21 cellular contexts compared by ENCODE assay signal in the genomic region with DNA sequence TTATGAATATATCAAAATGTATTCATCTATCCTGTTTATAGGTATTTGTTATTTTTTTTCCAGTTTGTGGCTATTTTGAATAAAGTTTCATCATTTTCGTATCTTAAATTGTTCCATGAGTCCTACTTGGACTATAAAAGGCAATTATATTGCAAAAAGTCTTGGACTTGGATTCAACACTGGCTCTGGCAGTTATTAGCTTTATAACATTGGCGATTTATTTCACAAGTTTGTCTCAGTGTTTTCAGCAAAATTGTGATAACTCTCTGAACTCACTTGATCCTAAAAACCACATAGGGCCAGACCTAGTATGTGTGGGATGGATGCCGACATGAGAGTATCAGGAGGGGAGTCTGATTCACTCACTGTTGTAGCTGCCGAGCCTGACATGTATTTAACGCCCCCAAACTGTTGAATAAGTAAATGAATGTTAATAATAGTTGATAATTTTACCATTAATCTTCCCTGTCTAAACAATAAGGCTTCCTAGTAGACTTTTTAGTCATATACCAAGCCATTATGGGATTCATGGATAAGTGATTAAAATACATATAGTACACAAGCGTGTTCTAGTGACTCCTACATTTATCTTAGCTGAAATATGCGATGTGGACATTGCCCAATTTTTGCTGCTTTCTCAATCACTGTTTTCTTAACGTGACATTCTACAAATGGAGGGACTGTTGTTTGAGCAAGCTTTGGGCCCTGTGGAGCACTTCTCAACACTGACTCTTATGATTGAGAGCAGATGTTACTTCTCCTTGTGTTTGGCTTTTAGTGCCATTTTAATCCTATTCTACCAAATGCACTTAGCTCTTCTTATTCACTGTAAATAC.
DNase-seq lines count a peak whose midpoint lies in the region; ATAC-seq and TF ChIP-seq lines count a peak whose summit lies in the region.
"Had no signal": no experiment of that assay in that cellular context is flagged by ENCODE, and none has a peak within 500 bp of the region (broad histone marks: within the 10 kb centered on the region; RNA-seq: fewer than 3 reads in every experiment).

No MANE protein-coding gene starts in this region.

- no peak for TF ChIP-seq EP300 in gastroesophageal sphincter (IDR thresholded peaks at IDR 0.05)

- no peak for TF ChIP-seq CTCF in gastroesophageal sphincter (IDR thresholded peaks at IDR 0.05)

- H3K4me3 ChIP-seq in gastroesophageal sphincter: no peak overlapping the region
- H3K4me3 ChIP-seq: cardiac muscle cell had no signal

- ATAC-seq in gastroesophageal sphincter: peak; percentile 88
- no peak for ATAC-seq in GM19351 (IDR thresholded peaks at IDR 0.05; ENCODE audit: unreplicated experiment)
- ATAC-seq: HCT116; naive thymus-derived CD8-positive, alpha-beta T cell; stimulated activated naive CD8-positive, alpha-beta T cell treated with anti-CD3 and anti-CD28 coated beads, Interleukin-15, Interleukin-2, amounts not matched to agents 100 U/mL and 50 U/mL, for 24 hours had no signal

- no peaks in the 10 kb centered on the region for H3K27me3 ChIP-seq in gastroesophageal sphincter
- H3K27me3 ChIP-seq: cardiac muscle cell had no signal

- no peak for TF ChIP-seq POLR2A in gastroesophageal sphincter (IDR thresholded peaks at IDR 0.05)

- no peaks in the 10 kb centered on the region for H3K9me3 ChIP-seq in gastroesophageal sphincter

- 40 to 52% methylated on average over 8 of the region's 8 CpGs for WGBS in gastroesophageal sphincter (ENCODE audit: low coverage in 1 of 2), 2 donors

- H3K4me1 ChIP-seq in gastroesophageal sphincter: no peaks in the 10 kb centered on the region
- H3K4me1 ChIP-seq: parathyroid adenoma had no signal

- H3K36me3 ChIP-seq in gastroesophageal sphincter: no peaks in the 10 kb centered on the region
- H3K36me3 ChIP-seq: cardiac muscle cell had no signal

- H3K27ac ChIP-seq in gastroesophageal sphincter: peak overlapping the region in 2 of 4 donors; percentile 39 to 53
- H3K27ac ChIP-seq: cardiac muscle cell, parathyroid adenoma had no signal

- DNase-seq in GM03348 (ENCODE audit: low spot score) (peak; percentile 27), NCI-H82 treated with DMSO at 0.1 percent for 48 hours (lab: John Stamatoyannopoulos, UW; ENCODE audit: unreplicated experiment) (peak; percentile 77), stromal cell of bone marrow (ENCODE audit: low read depth) (peak; percentile 20), NCI-H526 treated with DMSO at 0.1 percent for 48 hours (lab: John Stamatoyannopoulos, UW) (no peak), cerebellum (ENCODE audit: low spot score) (no peak)
- DNase-seq: activated CD4-positive, alpha-beta T cell treated with anti-CD3 and anti-CD28 coated beads, Interleukin-2, amount 10 ng/mL, durations not matched to agents 24 days and 14 days; activated effector memory CD4-positive, alpha-beta T cell treated with Interleukin-2 at 50 U/mL for 16 hours; C1 segment of cervical spinal cord; erythroblast; GDM1; mesendoderm; naive thymus-derived CD8-positive, alpha-beta T cell; NCI-H226; stimulated activated CD4-positive, alpha-beta T cell treated with anti-CD3 and anti-CD28 coated beads, Interleukin-1b, Interleukin-23, amount 100 ng/mL, for 48 hours; stimulated activated naive CD8-positive, alpha-beta T cell treated with anti-CD3 and anti-CD28 coated beads, Interleukin-15, Interleukin-2, amounts not matched to agents 100 U/mL and 50 U/mL, for 24 hours; SW 1271 had no signal

Comparison
In these comparisons a context has a peak if more than half of its experiments do, and no peak if none do; other contexts are left out.
1. DNase-seq: peak in GM03348 (single experiment), NCI-H82 treated with DMSO at 0.1 percent for 48 hours (single experiment) and stromal cell of bone marrow (single experiment); none in NCI-H526 treated with DMSO at 0.1 percent for 48 hours (single experiment) and cerebellum (single experiment).